Comparison of ENCODE assay signal across 11 cellular contexts in the genomic region with DNA sequence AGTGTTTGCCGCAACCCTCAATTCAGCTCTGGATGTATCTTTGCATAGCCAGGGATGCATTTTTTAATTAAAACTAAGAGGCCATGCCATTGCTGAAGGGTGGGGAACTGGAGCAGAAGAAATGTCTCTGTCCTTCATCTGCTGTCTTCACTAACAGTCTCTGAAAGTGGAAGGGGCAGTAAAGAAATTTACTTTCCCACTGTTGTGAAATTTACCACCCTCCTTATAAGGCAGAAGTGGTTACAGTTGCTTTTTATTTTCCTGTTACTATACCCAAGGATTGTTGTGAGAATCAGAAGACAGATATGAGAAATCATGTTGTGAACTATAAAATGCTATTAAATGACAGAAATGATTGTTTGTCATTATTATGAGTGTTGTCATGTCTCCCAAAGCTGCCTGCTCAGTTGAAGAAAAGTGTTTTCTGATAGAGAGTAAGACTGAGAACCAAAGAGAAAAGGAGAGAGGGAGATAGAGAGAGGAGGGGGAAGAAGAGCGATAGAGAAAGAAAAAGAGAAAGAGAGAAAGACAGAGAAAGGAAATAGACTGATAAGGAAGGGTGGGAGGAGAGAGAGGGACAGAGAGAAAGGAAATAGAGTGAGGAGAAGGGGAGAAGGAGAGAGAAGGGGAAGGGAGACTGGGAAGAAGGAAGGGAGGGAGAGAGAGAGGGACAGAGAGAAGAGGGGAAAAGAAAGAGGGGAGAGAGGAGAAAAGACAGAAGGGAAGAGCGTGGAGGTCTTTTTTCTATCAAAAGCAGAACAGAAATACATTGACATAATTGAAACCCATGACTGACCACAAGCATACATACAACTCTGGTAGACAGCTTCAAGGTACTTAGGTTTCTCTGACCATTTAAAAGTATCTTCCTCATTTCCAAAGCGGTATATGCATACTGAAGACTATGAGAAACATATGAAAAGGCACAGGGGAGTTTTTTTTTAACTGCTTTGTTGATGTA. TPM values are rescaled to one million over a fixed set of nuclear protein-coding genes. Genes with fewer than 3 reads are reported as not detected.
A peak's percentile ranks its signal among the peaks of the same experiment; 100 is the strongest.
DNase-seq lines count a peak whose midpoint lies in the region; ATAC-seq lines count a peak whose summit lies in the region.
"Had no signal": no experiment of that assay in that cellular context is flagged by ENCODE, and none has a peak within 500 bp of the region (broad histone marks: within the 10 kb centered on the region; RNA-seq: fewer than 3 reads in every experiment).

No MANE protein-coding gene starts in this region.

- H3K4me2 ChIP-seq in neuronal stem cell (ENCODE audit: insufficient read depth, low read length, poor library complexity, severe bottlenecking): no peak overlapping the region

- H3K27me3 Mint-ChIP-seq in activated CD8-positive, alpha-beta memory T cell treated with anti-CD3 and anti-CD28 coated beads, Interleukin-2, amount 10 ng/mL, durations not matched to agents 7 days and 5 days: no peaks in the 10 kb centered on the region
- no peaks in the 10 kb centered on the region for H3K27me3 Mint-ChIP-seq in stimulated activated naive CD8-positive, alpha-beta T cell treated with anti-CD3 and anti-CD28 coated beads, Interleukin-15, amount 100 ng/mL, for 72 hours
- peaks cover 4% of the 10 kb centered on the region for H3K27me3 Mint-ChIP-seq in activated naive CD4-positive, alpha-beta T cell treated with anti-CD3 and anti-CD28 coated beads, Interleukin-2, amount 10 ng/mL, durations not matched to agents 7 days and 5 days

- H3K4me3 ChIP-seq in SJCRH30 (no peak overlapping the region), neuronal stem cell (ENCODE audit: low read length in 2 of 2) (no peak overlapping the region)
- H3K4me3 ChIP-seq: upper lobe of left lung had no signal

- H4K91ac ChIP-seq in neuronal stem cell (ENCODE audit: low read depth, low read length, poor library complexity): no peak overlapping the region

- H2BK120ac ChIP-seq in neuronal stem cell (ENCODE audit: low read depth, low read length): no peak overlapping the region

- no peak overlapping the region for H3K23ac ChIP-seq in neuronal stem cell (ENCODE audit: low read depth, low read length, poor library complexity)

- no peak for ATAC-seq in activated CD8-positive, alpha-beta memory T cell treated with anti-CD3 and anti-CD28 coated beads, Interleukin-2, amount 10 ng/mL, durations not matched to agents 7 days and 5 days
- ATAC-seq in HG02642 (IDR thresholded peaks at IDR 0.05; ENCODE audit: poor library complexity, unreplicated experiment) (peak; percentile 91), HG03571 (IDR thresholded peaks at IDR 0.05; ENCODE audit: unreplicated experiment) (peak; percentile 96)
- ATAC-seq in stimulated activated naive CD8-positive, alpha-beta T cell treated with anti-CD3 and anti-CD28 coated beads, Interleukin-15, amount 100 ng/mL, for 72 hours: peak; percentile 56

- H3K27ac ChIP-seq in SJCRH30 (no peak overlapping the region), neuronal stem cell (replicated peaks; ENCODE audit: low read length) (no peak overlapping the region)
- H3K27ac ChIP-seq: upper lobe of left lung had no signal

- peaks cover 22% of the 10 kb centered on the region for H3K4me1 Mint-ChIP-seq in activated CD8-positive, alpha-beta memory T cell treated with anti-CD3 and anti-CD28 coated beads, Interleukin-2, amount 10 ng/mL, durations not matched to agents 7 days and 5 days
- H3K4me1 Mint-ChIP-seq in stimulated activated naive CD8-positive, alpha-beta T cell treated with anti-CD3 and anti-CD28 coated beads, Interleukin-15, amount 100 ng/mL, for 72 hours: peaks cover 28% of the 10 kb centered on the region
- peaks cover 2% of the 10 kb centered on the region for H3K4me1 Mint-ChIP-seq in activated naive CD4-positive, alpha-beta T cell treated with anti-CD3 and anti-CD28 coated beads, Interleukin-2, amount 10 ng/mL, durations not matched to agents 7 days and 5 days

- no peak overlapping the region for H2AFZ ChIP-seq in neuronal stem cell (ENCODE audit: low read length)

- H3K9me3 ChIP-seq in SJCRH30 (replicated peaks) (0 out of 2 replicates have a peak, but pooled peaks cover 6% of the 10 kb centered on the region), neuronal stem cell (replicated peaks in 1 of 2; ENCODE audit: control insufficient read depth in 2 of 2, insufficient read depth in 1 of 2, low read depth in 1 of 2, low read length in 2 of 2) (no peaks in the 10 kb centered on the region)
- H3K9me3 ChIP-seq: upper lobe of left lung had no signal

- H3K4me3 Mint-ChIP-seq in activated CD8-positive, alpha-beta memory T cell treated with anti-CD3 and anti-CD28 coated beads, Interleukin-2, amount 10 ng/mL, durations not matched to agents 7 days and 5 days: no peak overlapping the region
- H3K4me3 Mint-ChIP-seq in stimulated activated naive CD8-positive, alpha-beta T cell treated with anti-CD3 and anti-CD28 coated beads, Interleukin-15, amount 100 ng/mL, for 72 hours: peak overlapping the region; percentile 0 to 55
- H3K4me3 Mint-ChIP-seq in activated naive CD4-positive, alpha-beta T cell treated with anti-CD3 and anti-CD28 coated beads, Interleukin-2, amount 10 ng/mL, durations not matched to agents 7 days and 5 days: no peak overlapping the region

- no peak overlapping the region for H2BK5ac ChIP-seq in neuronal stem cell (ENCODE audit: low read length)

- H3K14ac ChIP-seq in neuronal stem cell (ENCODE audit: low read length): no peak overlapping the region

- H3K18ac ChIP-seq in neuronal stem cell (ENCODE audit: low read length): no peak overlapping the region

- H3K9ac ChIP-seq in neuronal stem cell (ENCODE audit: low read depth, low read length, poor library complexity): no peak overlapping the region

- H2BK12ac ChIP-seq in neuronal stem cell (ENCODE audit: low read length): no peak overlapping the region

- CTCF ChIA-PET in activated CD8-positive, alpha-beta memory T cell treated with anti-CD3 and anti-CD28 coated beads, Interleukin-2, amount 10 ng/mL, durations not matched to agents 7 days and 5 days (lab: Charles Lee): interaction anchor here (0.5 to 1.9 kb wide), 4 partner anchors 10 to 1165 kb away, joined by 3 to 4 read pairs (median 3); no protein-coding TSS in a partner anchor
- CTCF ChIA-PET in activated naive CD4-positive, alpha-beta T cell treated with anti-CD3 and anti-CD28 coated beads, Interleukin-2, amount 10 ng/mL, durations not matched to agents 7 days and 5 days (lab: Charles Lee): interaction anchor here (0.8 to 1.2 kb wide), 3 partner anchors 13 to 59 kb away, joined by 3 to 6 read pairs (median 4); no protein-coding TSS in a partner anchor

- H3K79me1 ChIP-seq in neuronal stem cell (ENCODE audit: low read depth, low read length): no peaks in the 10 kb centered on the region

- no peak overlapping the region for H3K4ac ChIP-seq in neuronal stem cell (ENCODE audit: low read length)

- H3K27me3 ChIP-seq in SJCRH30: no peaks in the 10 kb centered on the region
- H3K27me3 ChIP-seq in neuronal stem cell (ENCODE audit: control insufficient read depth in 3 of 3, insufficient read depth in 3 of 3, low read depth in 1 of 3, low read length in 3 of 3): no peaks in the 10 kb centered on the region
- H3K27me3 ChIP-seq: upper lobe of left lung had no signal

- H3K27ac Mint-ChIP-seq in activated CD8-positive, alpha-beta memory T cell treated with anti-CD3 and anti-CD28 coated beads, Interleukin-2, amount 10 ng/mL, durations not matched to agents 7 days and 5 days: peak overlapping the region; percentile 52
- peak overlapping the region; percentile 0 to 73 for H3K27ac Mint-ChIP-seq in stimulated activated naive CD8-positive, alpha-beta T cell treated with anti-CD3 and anti-CD28 coated beads, Interleukin-15, amount 100 ng/mL, for 72 hours
- no peak overlapping the region for H3K27ac Mint-ChIP-seq in activated naive CD4-positive, alpha-beta T cell treated with anti-CD3 and anti-CD28 coated beads, Interleukin-2, amount 10 ng/mL, durations not matched to agents 7 days and 5 days

- no peak for DNase-seq in activated CD8-positive, alpha-beta memory T cell treated with anti-CD3 and anti-CD28 coated beads, Interleukin-2, amount 10 ng/mL, durations not matched to agents 7 days and 5 days
- DNase-seq in activated CD8-positive, alpha-beta memory T cell treated with anti-CD3 and anti-CD28 coated beads, Interleukin-2, amount 50 U/mL, for 4 hours: no peak
- DNase-seq in stimulated activated naive CD8-positive, alpha-beta T cell treated with anti-CD3 and anti-CD28 coated beads, Interleukin-15, amount 100 ng/mL, for 72 hours: no peak
- DNase-seq in activated naive CD4-positive, alpha-beta T cell treated with anti-CD3 and anti-CD28 coated beads, Interleukin-2, amount 10 ng/mL, durations not matched to agents 7 days and 5 days: no peak
- DNase-seq in SJCRH30 (no peak), neuronal stem cell (ENCODE audit: low spot score) (no peak)
- DNase-seq: activated CD4-positive, CD25-positive, alpha-beta regulatory T cell; NCI-H187 treated with DMSO at 0.1 percent for 48 hours; upper lobe of left lung had no signal

- H3K9me3 Mint-ChIP-seq in activated CD8-positive, alpha-beta memory T cell treated with anti-CD3 and anti-CD28 coated beads, Interleukin-2, amount 10 ng/mL, durations not matched to agents 7 days and 5 days (ENCODE audit: low read depth): no peaks in the 10 kb centered on the region
- no peaks in the 10 kb centered on the region for H3K9me3 Mint-ChIP-seq in stimulated activated naive CD8-positive, alpha-beta T cell treated with anti-CD3 and anti-CD28 coated beads, Interleukin-15, amount 100 ng/mL, for 72 hours
- no peaks in the 10 kb centered on the region for H3K9me3 Mint-ChIP-seq in activated naive CD4-positive, alpha-beta T cell treated with anti-CD3 and anti-CD28 coated beads, Interleukin-2, amount 10 ng/mL, durations not matched to agents 7 days and 5 days

- peaks cover 4% of the 10 kb centered on the region for H3K36me3 Mint-ChIP-seq in activated CD8-positive, alpha-beta memory T cell treated with anti-CD3 and anti-CD28 coated beads, Interleukin-2, amount 10 ng/mL, durations not matched to agents 7 days and 5 days
- H3K36me3 Mint-ChIP-seq in activated naive CD4-positive, alpha-beta T cell treated with anti-CD3 and anti-CD28 coated beads, Interleukin-2, amount 10 ng/mL, durations not matched to agents 7 days and 5 days: peaks cover 4% of the 10 kb centered on the region

- no peak overlapping the region for H2BK15ac ChIP-seq in neuronal stem cell (ENCODE audit: low read length)

- 0 out of 2 replicates have a peak, but pooled peaks cover 2% of the 10 kb centered on the region for H3K36me3 ChIP-seq in SJCRH30
- H3K36me3 ChIP-seq in neuronal stem cell (replicated peaks in 1 of 2; ENCODE audit: control insufficient read depth in 2 of 2, insufficient read depth in 2 of 2, low read length in 2 of 2): peaks cover 2 to 4% of the 10 kb centered on the region in 2 donors

- H3K4me1 ChIP-seq in SJCRH30 (peaks cover 7% of the 10 kb centered on the region), neuronal stem cell (ENCODE audit: control insufficient read depth in 2 of 2, insufficient read depth in 1 of 2, low read depth in 1 of 2, low read length in 2 of 2) (peaks cover 0 to 3% of the 10 kb centered on the region in 2 donors)
- H3K4me1 ChIP-seq: upper lobe of left lung had no signal

- WGBS in neuronal stem cell (ENCODE audit: extremely low coverage in 2 of 2, insufficient read length in 2 of 2, insufficient replicate concordance in 1 of 2), 2 donors: 100% methylated on average over 1 of the region's 4 CpGs

- H2AK5ac ChIP-seq in neuronal stem cell (ENCODE audit: low read depth, low read length): no peak overlapping the region

- H4K8ac ChIP-seq in neuronal stem cell (ENCODE audit: low read depth, low read length): no peak overlapping the region

RNA-seq across cellular contexts. Expression of gene SEC61B, which starts 22.5 kb away (rescaled TPM):
- 100 to 1,000 TPM; 101 to 154 TPM for total RNA-seq in activated CD8-positive, alpha-beta memory T cell treated with anti-CD3 and anti-CD28 coated beads, Interleukin-2, amount 10 ng/mL, durations not matched to agents 7 days and 5 days
- total RNA-seq in SJCRH30 (2014; rRNA removed; shearing (Covaris generic)): 139 and 141 TPM in 2 replicates
- 363 TPM for polyA plus RNA-seq in neuronal stem cell (2013, experiment 1 of 2)
- polyA plus RNA-seq in neuronal stem cell (2013, experiment 2 of 2): 364 TPM

RNA-seq across cellular contexts. Expression of gene ALG2, which starts 22.8 kb away (rescaled TPM):
- total RNA-seq in activated CD8-positive, alpha-beta memory T cell treated with anti-CD3 and anti-CD28 coated beads, Interleukin-2, amount 10 ng/mL, durations not matched to agents 7 days and 5 days: 10 to 100 TPM; 20.2 to 35.4 TPM
- total RNA-seq in SJCRH30 (2014; rRNA removed; shearing (Covaris generic)): 38.4 and 38.7 TPM in 2 replicates
- 18.1 TPM for polyA plus RNA-seq in neuronal stem cell (2013, experiment 1 of 2)
- 17.7 TPM for polyA plus RNA-seq in neuronal stem cell (2013, experiment 2 of 2)

Comparison
In these comparisons a context has a peak if more than half of its experiments do, and no peak if none do; other contexts are left out.
1. H3K4me3 Mint-ChIP-seq: peak in stimulated activated naive CD8-positive, alpha-beta T cell treated with anti-CD3 and anti-CD28 coated beads, Interleukin-15, amount 100 ng/mL, for 72 hours (2 of 2); none in activated CD8-positive, alpha-beta memory T cell treated with anti-CD3 and anti-CD28 coated beads, Interleukin-2, amount 10 ng/mL, durations not matched to agents 7 days and 5 days (single experiment) and activated naive CD4-positive, alpha-beta T cell treated with anti-CD3 and anti-CD28 coated beads, Interleukin-2, amount 10 ng/mL, durations not matched to agents 7 days and 5 days (single experiment).